ENCODE assay signal across 17 cellular contexts in the genomic region with DNA sequence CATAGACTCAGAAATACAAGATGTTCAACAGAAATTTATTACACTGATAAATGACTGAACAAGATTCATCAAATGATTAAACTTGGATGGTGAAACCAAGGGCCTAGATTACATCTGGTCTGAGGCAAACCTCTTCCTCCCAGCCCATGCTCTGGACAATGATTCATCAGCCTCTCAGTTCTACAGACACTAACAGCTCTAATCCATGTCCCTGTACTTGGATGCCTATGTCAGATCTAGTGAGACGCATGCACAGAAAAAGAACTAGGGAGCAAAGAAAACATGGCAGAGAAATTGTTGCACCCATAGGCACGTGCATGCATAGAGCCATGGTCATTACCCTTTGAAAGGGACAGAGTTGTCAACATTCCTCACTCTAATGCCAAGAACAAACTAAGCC.
DNase-seq lines count a peak whose midpoint lies in the region; ATAC-seq and TF ChIP-seq lines count a peak whose summit lies in the region.
"Had no signal": no experiment of that assay in that cellular context is flagged by ENCODE, and none has a peak within 500 bp of the region (broad histone marks: within the 10 kb centered on the region; RNA-seq: fewer than 3 reads in every experiment).

No MANE protein-coding gene starts in this region.

- peak overlapping the region; percentile 14 for H3K4me3 ChIP-seq in endodermal cell (ENCODE audit: low read length)
- H3K4me3 ChIP-seq in retinal pigment epithelial cell (ENCODE audit: low read length), result no peak overlapping the region
- H3K4me3 ChIP-seq: prostate gland, stomach, vagina had no signal

- H3K9me3 Mint-ChIP-seq in endodermal cell (no peaks in the 10 kb centered on the region), progenitor cell of endocrine pancreas (ENCODE audit: low read depth) (peaks cover 4% of the 10 kb centered on the region)
- H3K9me3 Mint-ChIP-seq in activated CD4-positive, alpha-beta memory T cell treated with anti-CD3 and anti-CD28 coated beads for 36 hours, result peaks cover 4% of the 10 kb centered on the region

- H3K27ac ChIP-seq in endodermal cell (ENCODE audit: low read depth, low read length), result no peak overlapping the region
- H3K27ac ChIP-seq: prostate gland, stomach, vagina had no signal

- TF ChIP-seq CTCF in endodermal cell (conservative IDR thresholded peaks at IDR 0.05), result no peak
- TF ChIP-seq CTCF in retinal pigment epithelial cell (conservative IDR thresholded peaks at IDR 0.05; ENCODE audit: low read depth, low read length), result no peak
- TF ChIP-seq CTCF in progenitor cell of endocrine pancreas (IDR thresholded peaks at IDR 0.05; ENCODE audit: unreplicated experiment), result no peak

- H3K36me3 Mint-ChIP-seq in endodermal cell (ENCODE audit: low read depth) (no peaks in the 10 kb centered on the region), progenitor cell of endocrine pancreas (ENCODE audit: insufficient read depth) (no peaks in the 10 kb centered on the region)
- H3K36me3 Mint-ChIP-seq in activated CD4-positive, alpha-beta memory T cell treated with anti-CD3 and anti-CD28 coated beads for 36 hours, result no peaks in the 10 kb centered on the region
- H3K36me3 Mint-ChIP-seq: activated naive CD8-positive, alpha-beta T cell; CD14-positive monocyte had no signal

- DNase-seq in EL, result peak; percentile 81
- DNase-seq in RPMI7951 (ENCODE audit: low read depth), result peak; percentile 86
- no peak for DNase-seq in endodermal cell
- peak; percentile 56 for DNase-seq in retinal pigment epithelial cell (ENCODE audit: low read depth)
- no peak for DNase-seq in progenitor cell of endocrine pancreas (ENCODE audit: low spot score, unreplicated experiment)
- no peak for DNase-seq in activated CD4-positive, alpha-beta memory T cell treated with anti-CD3 and anti-CD28 coated beads for 36 hours
- DNase-seq in T-helper 1 cell, result no peak
- DNase-seq: erythroblast, kidney, NCI-H1930, NCI-H748 treated with DMSO at 0.1 percent for 48 hours, stomach had no signal

- H3K4me3 Mint-ChIP-seq in endodermal cell, result no peak overlapping the region
- H3K4me3 Mint-ChIP-seq in progenitor cell of endocrine pancreas (ENCODE audit: low read depth), result no peak overlapping the region
- no peak overlapping the region for H3K4me3 Mint-ChIP-seq in activated CD4-positive, alpha-beta memory T cell treated with anti-CD3 and anti-CD28 coated beads for 36 hours
- H3K4me3 Mint-ChIP-seq: activated naive CD8-positive, alpha-beta T cell; CD14-positive monocyte had no signal

- intact Hi-C loops in activated CD4-positive, alpha-beta memory T cell treated with anti-CD3 and anti-CD28 coated beads for 36 hours (cut with micrococcal nuclease), result loop anchor here (5.0 kb wide), 1 partner anchor 437 kb away; no protein-coding TSS in a partner anchor

- H3K9ac ChIP-seq in endodermal cell (ENCODE audit: extremely low read depth, low read length, poor library complexity, severe bottlenecking), result no peak overlapping the region

- H3K36me3 ChIP-seq in endodermal cell (ENCODE audit: control insufficient read depth, insufficient read depth, low read length), result no peaks in the 10 kb centered on the region
- H3K36me3 ChIP-seq: prostate gland, stomach, vagina had no signal

- peaks cover 11% of the 10 kb centered on the region for H3K27me3 ChIP-seq in endodermal cell (ENCODE audit: control insufficient read depth, insufficient read depth, low read length, poor library complexity, severe bottlenecking)
- H3K27me3 ChIP-seq: vagina had no signal

- peaks cover 7% of the 10 kb centered on the region for H3K4me1 ChIP-seq in endodermal cell (ENCODE audit: control insufficient read depth, insufficient read depth, low read length)
- H3K4me1 ChIP-seq: prostate gland, stomach, vagina had no signal

- H3K4me1 Mint-ChIP-seq in endodermal cell, result peaks cover 9% of the 10 kb centered on the region
- H3K4me1 Mint-ChIP-seq in progenitor cell of endocrine pancreas (ENCODE audit: low read depth), result no peaks in the 10 kb centered on the region
- peaks cover 8% of the 10 kb centered on the region for H3K4me1 Mint-ChIP-seq in activated CD4-positive, alpha-beta memory T cell treated with anti-CD3 and anti-CD28 coated beads for 36 hours (ENCODE audit: low read depth)
- H3K4me1 Mint-ChIP-seq: CD14-positive monocyte had no signal

- WGBS in endodermal cell (ENCODE audit: insufficient coverage in 1 of 2, insufficient read length in 1 of 2), 2 experiments, result 74 to 80% methylated on average over 2 of the region's 2 CpGs

- POLR2A ChIA-PET in activated CD4-positive, alpha-beta memory T cell treated with anti-CD3 and anti-CD28 coated beads for 36 hours (lab: Charles Lee), result no interaction called here

- H3K27ac Mint-ChIP-seq in endodermal cell, result no peak overlapping the region
- H3K27ac Mint-ChIP-seq in progenitor cell of endocrine pancreas, result no peak overlapping the region
- H3K27ac Mint-ChIP-seq in activated CD4-positive, alpha-beta memory T cell treated with anti-CD3 and anti-CD28 coated beads for 36 hours, result no peak overlapping the region
- H3K27ac Mint-ChIP-seq: activated naive CD8-positive, alpha-beta T cell; CD14-positive monocyte had no signal

- no peak for ATAC-seq in HG02938 (IDR thresholded peaks at IDR 0.05; ENCODE audit: unreplicated experiment)

- CTCF ChIA-PET in activated CD4-positive, alpha-beta memory T cell treated with anti-CD3 and anti-CD28 coated beads for 36 hours (lab: Charles Lee), result no interaction called here

- H3K27me3 Mint-ChIP-seq in endodermal cell (ENCODE audit: insufficient read depth) (peaks cover 7% of the 10 kb centered on the region), progenitor cell of endocrine pancreas (peaks cover 4% of the 10 kb centered on the region)
- peaks cover 21% of the 10 kb centered on the region for H3K27me3 Mint-ChIP-seq in activated CD4-positive, alpha-beta memory T cell treated with anti-CD3 and anti-CD28 coated beads for 36 hours

- H3K9me3 ChIP-seq in endodermal cell (ENCODE audit: control insufficient read depth, low read length), result no peaks in the 10 kb centered on the region
- H3K9me3 ChIP-seq: prostate gland, stomach, vagina had no signal

Comparison
In these comparisons a context has a peak if more than half of its experiments do, and no peak if none do; other contexts are left out.
1. DNase-seq: peak in EL (single experiment), RPMI7951 (single experiment) and retinal pigment epithelial cell (single experiment); none in endodermal cell (single experiment), progenitor cell of endocrine pancreas (single experiment), activated CD4-positive, alpha-beta memory T cell treated with anti-CD3 and anti-CD28 coated beads for 36 hours (single experiment) and T-helper 1 cell (0 of 5).